In the genomic region with DNA sequence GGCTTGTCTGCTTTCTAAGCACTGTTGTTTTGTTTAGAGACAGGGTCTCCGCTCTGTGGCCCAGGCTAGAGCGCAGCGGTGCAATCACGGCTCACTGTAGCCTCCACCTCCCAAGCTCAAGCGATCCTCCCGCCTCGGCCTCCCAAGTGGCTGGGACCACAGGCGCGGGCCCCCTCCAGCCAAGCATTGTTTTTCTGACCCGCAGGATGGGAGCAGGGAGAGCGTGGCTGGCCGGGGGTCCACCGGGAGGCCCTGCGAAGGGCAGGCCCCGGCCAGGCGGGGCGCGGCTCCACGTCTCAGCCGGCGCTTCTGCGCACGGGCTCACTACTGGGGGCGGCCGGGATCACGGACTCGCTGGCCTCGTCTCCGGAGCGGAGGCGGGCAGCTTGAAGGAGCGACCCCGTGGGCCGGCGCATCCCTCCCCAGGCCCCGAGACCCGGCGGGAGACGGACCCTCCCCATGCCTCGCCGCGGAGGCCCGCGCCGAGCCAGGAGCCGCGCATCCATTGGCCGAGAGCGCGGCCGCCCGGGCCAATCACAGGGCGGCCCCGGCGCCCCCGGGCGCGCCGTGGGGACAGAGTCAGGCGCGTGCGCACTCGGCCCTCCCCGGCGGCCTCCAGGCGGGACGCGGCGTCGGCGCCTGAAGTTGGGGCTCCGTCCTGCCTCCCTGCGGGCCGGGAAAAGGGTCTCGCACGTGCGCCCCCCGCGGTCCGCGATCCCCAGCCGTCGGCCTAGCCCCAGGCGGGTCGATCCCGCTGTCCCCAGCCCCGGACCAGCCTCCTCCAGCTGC, we compare ENCODE assay signal across 8 cellular contexts. TPM values are rescaled to one million over a fixed set of nuclear protein-coding genes. Genes with fewer than 3 reads are reported as not detected.
DNase-seq lines count a peak whose midpoint lies in the region; ATAC-seq and TF ChIP-seq lines count a peak whose summit lies in the region.

No MANE protein-coding gene starts in this region.

- peaks cover 8% of the 10 kb centered on the region for H3K27me3 Mint-ChIP-seq in activated T-helper 17 cell treated with anti-CD3 and anti-CD28 coated beads, Interleukin-2, amount 50 U/mL, for 72 hours
- H3K27me3 Mint-ChIP-seq in natural killer cell (ENCODE audit: low read depth in 2 of 2): peaks cover 4 to 14% of the 10 kb centered on the region in 2 donors

- H3K4me1 ChIP-seq in NT2/D1 (ENCODE audit: insufficient read depth, insufficient read length): peaks cover 34% of the 10 kb centered on the region

- peak; percentile 35 for ATAC-seq in HG03520 (IDR thresholded peaks at IDR 0.05; ENCODE audit: unreplicated experiment)
- peak; percentile 92 for ATAC-seq in activated T-helper 17 cell treated with anti-CD3 and anti-CD28 coated beads, Interleukin-2, amount 50 U/mL, for 72 hours (replicated peaks)
- ATAC-seq in natural killer cell: peak; percentile 69 to 80 (median 76)
- ATAC-seq in stimulated activated naive CD8-positive, alpha-beta T cell treated with anti-CD3 and anti-CD28 coated beads, Interleukin-15, Interleukin-2, amounts not matched to agents 100 U/mL and 50 U/mL, for 24 hours: peak; percentile 73
- ATAC-seq in GM21786 (IDR thresholded peaks at IDR 0.05; ENCODE audit: unreplicated experiment): no peak

- H3K36me3 ChIP-seq in NT2/D1 (ENCODE audit: insufficient read depth, insufficient read length, low read length): no peaks in the 10 kb centered on the region

- H3K27me3 ChIP-seq in NT2/D1 (ENCODE audit: insufficient read depth, insufficient read length): peaks cover 15% of the 10 kb centered on the region

- peak overlapping the region; percentile 37 for H3K4me3 Mint-ChIP-seq in activated T-helper 17 cell treated with anti-CD3 and anti-CD28 coated beads, Interleukin-2, amount 50 U/mL, for 72 hours
- H3K4me3 Mint-ChIP-seq in natural killer cell: peak overlapping the region; percentile 45

- no peaks in the 10 kb centered on the region for H3K9me3 Mint-ChIP-seq in activated T-helper 17 cell treated with anti-CD3 and anti-CD28 coated beads, Interleukin-2, amount 50 U/mL, for 72 hours
- H3K9me3 Mint-ChIP-seq in natural killer cell: no peaks in the 10 kb centered on the region

- H3K9ac ChIP-seq in NT2/D1 (ENCODE audit: insufficient read length, low read depth): peak overlapping the region; percentile 94

- no peaks in the 10 kb centered on the region for H3K9me3 ChIP-seq in NT2/D1 (ENCODE audit: insufficient read depth, low read length)

- H3K36me3 Mint-ChIP-seq in activated T-helper 17 cell treated with anti-CD3 and anti-CD28 coated beads, Interleukin-2, amount 50 U/mL, for 72 hours (ENCODE audit: low read depth): no peaks in the 10 kb centered on the region
- H3K36me3 Mint-ChIP-seq in natural killer cell: no peaks in the 10 kb centered on the region

- no peak overlapping the region for H3K27ac Mint-ChIP-seq in activated T-helper 17 cell treated with anti-CD3 and anti-CD28 coated beads, Interleukin-2, amount 50 U/mL, for 72 hours
- no peak overlapping the region for H3K27ac Mint-ChIP-seq in natural killer cell

- intact Hi-C loops in natural killer cell (cut with micrococcal nuclease): no loop called here

- in situ Hi-C loops in G401 (cut with HindIII; ENCODE audit: low sequenced_read_pairs): no loop called here

- TF ChIP-seq CTCF in natural killer cell (IDR thresholded peaks at IDR 0.05): no peak

- H3K4me3 ChIP-seq in NT2/D1 (ENCODE audit: insufficient read length, low read depth): peak overlapping the region; percentile 71

- peaks cover 5% of the 10 kb centered on the region for H3K4me1 Mint-ChIP-seq in activated T-helper 17 cell treated with anti-CD3 and anti-CD28 coated beads, Interleukin-2, amount 50 U/mL, for 72 hours
- H3K4me1 Mint-ChIP-seq in natural killer cell: peaks cover 2 to 16% of the 10 kb centered on the region in 2 donors

- DNase-seq in G401 (ENCODE audit: low spot score): peak; percentile 69
- peak; percentile 39 for DNase-seq in NT2/D1 (ENCODE audit: low read depth, low spot score)
- peak; percentile 43 for DNase-seq in fibroblast of peridontal ligament (ENCODE audit: extremely low read depth)
- DNase-seq in natural killer cell: peak; percentile 68
- DNase-seq in stimulated activated naive CD8-positive, alpha-beta T cell treated with anti-CD3 and anti-CD28 coated beads, Interleukin-15, Interleukin-2, amounts not matched to agents 100 U/mL and 50 U/mL, for 24 hours: peak; percentile 87

RNA-seq across cellular contexts. Expression of gene ACTG1, which starts 24.9 kb away (rescaled TPM):
- 5,595 and 6,819 TPM in 2 replicates for total RNA-seq in G401 (2014; rRNA removed; shearing (Covaris generic))
- total RNA-seq in activated T-helper 17 cell treated with anti-CD3 and anti-CD28 coated beads, Interleukin-2, amount 50 U/mL, for 72 hours: 1,000 to 10,000 TPM; 4,457 to 7,394 TPM
- 1,000 to 10,000 TPM; 1,401 to 1,901 (median 1,735) TPM for total RNA-seq in natural killer cell

RNA-seq across cellular contexts. Expression of gene FSCN2, which starts 40.5 kb away (rescaled TPM):
- 0.80 and 1.4 TPM in 2 replicates for total RNA-seq in G401 (2014; rRNA removed; shearing (Covaris generic))
- under 1 TPM; 0.43 to 0.93 TPM for total RNA-seq in activated T-helper 17 cell treated with anti-CD3 and anti-CD28 coated beads, Interleukin-2, amount 50 U/mL, for 72 hours
- 1 to 10 TPM in 2 of 3 donors, under 1 TPM in 1; 0.26 to 2.6 (median 1.0) TPM for total RNA-seq in natural killer cell
